In the genomic region with DNA sequence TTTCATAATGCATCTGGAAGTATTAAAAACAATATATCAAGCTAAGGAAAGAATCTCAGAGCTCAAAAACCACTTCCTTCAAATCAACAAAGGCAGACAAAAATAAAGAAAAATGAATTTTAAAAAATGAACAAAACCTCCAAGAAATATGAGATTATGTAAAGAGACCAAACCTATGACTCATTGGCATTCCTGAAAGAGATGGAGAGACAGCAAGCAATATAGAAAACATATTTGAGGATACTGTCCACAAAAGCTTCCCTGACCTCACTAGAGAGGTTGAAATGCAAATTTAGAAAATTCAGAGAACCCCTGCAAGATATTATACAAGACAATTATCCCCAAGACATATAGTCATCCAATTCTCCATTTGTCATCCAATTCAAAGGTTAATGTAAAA, we compare ENCODE assay signal across 16 cellular contexts.
A peak's percentile ranks its signal among the peaks of the same experiment; 100 is the strongest.
DNase-seq lines count a peak whose midpoint lies in the region; ATAC-seq, FAIRE-seq and TF ChIP-seq lines count a peak whose summit lies in the region.
"Had no signal": no experiment of that assay in that cellular context is flagged by ENCODE, and none has a peak within 500 bp of the region (broad histone marks: within the 10 kb centered on the region; RNA-seq: fewer than 3 reads in every experiment).

No MANE protein-coding gene starts in this region.

- CTCF ChIA-PET in A549 (lab: Yijun Ruan, JAX) (interaction anchor here (1.9 kb wide), 1 partner anchor 40 kb away, joined by 4 read pairs; no protein-coding TSS in a partner anchor), RWPE1 (lab: Yijun Ruan, JAX) (no interaction called here)

- no peak overlapping the region for H3K4me2 ChIP-seq in A549
- H3K4me2 ChIP-seq: GM23338 had no signal

- no peak for FAIRE-seq in A549 (lab: Jason Lieb, UNC)
- no peak for FAIRE-seq in bronchial epithelial cell (lab: Jason Lieb, UNC)
- FAIRE-seq in small intestine (lab: Jason Lieb, UNC), result no peak

- no peak overlapping the region for H3K4me3 Mint-ChIP-seq in osteocyte (ENCODE audit: unreplicated experiment)
- H3K4me3 Mint-ChIP-seq: B cell; CD4-positive, alpha-beta T cell; GM23338 had no signal

- ATAC-seq in A549, result no peak
- ATAC-seq in HG02852 (IDR thresholded peaks at IDR 0.05; ENCODE audit: unreplicated experiment), result no peak
- ATAC-seq: GM23338 had no signal

- TF ChIP-seq POLR2A in A549 (IDR thresholded peaks at IDR 0.05; ENCODE audit: low read length), result no peak

- peaks cover 33% of the 10 kb centered on the region for H3K9me3 Mint-ChIP-seq in osteocyte (ENCODE audit: unreplicated experiment)

- TF ChIP-seq EP300 in A549 (IDR thresholded peaks at IDR 0.05), result no peak

- H3K9me3 ChIP-seq in A549 (no peaks in the 10 kb centered on the region), small intestine (ENCODE audit: control insufficient read depth, low read depth) (no peaks in the 10 kb centered on the region)

- TF ChIP-seq RAD21 in A549 (conservative IDR thresholded peaks at IDR 0.05 in 1 of 2, IDR thresholded peaks at IDR 0.05 in 1 of 2), result no peak

- H3K27me3 ChIP-seq in bronchial epithelial cell (ENCODE audit: control insufficient read depth, insufficient read depth, low read length) (no peaks in the 10 kb centered on the region), small intestine (ENCODE audit: control insufficient read depth in 2 of 2, insufficient read depth in 2 of 2, low read length in 2 of 2) (no peaks in the 10 kb centered on the region)

- no peaks in the 10 kb centered on the region for H3K36me3 Mint-ChIP-seq in osteocyte (ENCODE audit: unreplicated experiment)

- no peaks in the 10 kb centered on the region for H3K36me3 ChIP-seq in bronchial epithelial cell (ENCODE audit: control insufficient read depth, insufficient read depth, low read length)
- no peaks in the 10 kb centered on the region for H3K36me3 ChIP-seq in small intestine (ENCODE audit: control insufficient read depth in 2 of 2, insufficient read depth in 2 of 2, low read length in 2 of 2)

- H3K27ac ChIP-seq in A549 (no peak overlapping the region), RWPE1 (no peak overlapping the region), small intestine (ENCODE audit: low read depth in 1 of 2, low read length in 1 of 2) (no peak overlapping the region)

- TF ChIP-seq CTCF in A549 (IDR thresholded peaks at IDR 0.05), result no peak
- no peak for TF ChIP-seq CTCF in bronchial epithelial cell (IDR thresholded peaks at IDR 0.05; ENCODE audit: insufficient read depth, low read length, severe bottlenecking)
- TF ChIP-seq CTCF in osteocyte (IDR thresholded peaks at IDR 0.05), result no peak
- no peak for TF ChIP-seq CTCF in RWPE1 (conservative IDR thresholded peaks at IDR 0.05; ENCODE audit: low read depth)

- POLR2A ChIA-PET in A549 (lab: Yijun Ruan, JAX), result no interaction called here
- POLR2A ChIA-PET in RWPE1 (lab: Yijun Ruan, JAX; ENCODE audit: low non-redundant PET), result no interaction called here

- H3K4me3 ChIP-seq in A549 (no peak overlapping the region), bronchial epithelial cell (ENCODE audit: low read depth, low read length) (no peak overlapping the region), small intestine (ENCODE audit: low read depth in 1 of 2, low read length in 2 of 2) (no peak overlapping the region)
- H3K4me3 ChIP-seq: GM23338 had no signal

- DNase-seq in A549 (ENCODE audit: low read depth in 1 of 2, low spot score in 1 of 2) (no peak), LHCN-M2 (ENCODE audit: low read depth) (peak; percentile 19), bronchial epithelial cell (ENCODE audit: low read depth) (peak; percentile 8), osteocyte (ENCODE audit: extremely low spot score, unreplicated experiment) (no peak), RWPE1 (ENCODE audit: low spot score) (no peak), small intestine (no peak)
- DNase-seq: 8988T; C1 segment of cervical spinal cord; CD4-positive, alpha-beta T cell; DND-41; H7; KG1 had no signal

- peak overlapping the region; percentile 23 for H3K27ac Mint-ChIP-seq in osteocyte (ENCODE audit: unreplicated experiment)
- H3K27ac Mint-ChIP-seq: B cell; CD4-positive, alpha-beta T cell; GM23338; IgD-negative memory B cell had no signal

- H3K4me1 ChIP-seq in A549, result 0 out of 3 replicates have a peak, but pooled peaks cover 3% of the 10 kb centered on the region
- H3K4me1 ChIP-seq in small intestine (ENCODE audit: control insufficient read depth in 2 of 2, insufficient read depth in 1 of 2, low read depth in 1 of 2, low read length in 1 of 2), result no peaks in the 10 kb centered on the region

- H3K4me1 Mint-ChIP-seq in osteocyte (ENCODE audit: unreplicated experiment), result peaks cover 22% of the 10 kb centered on the region
- H3K4me1 Mint-ChIP-seq: B cell, GM23338, IgD-negative memory B cell had no signal

- H3K27me3 Mint-ChIP-seq in osteocyte (ENCODE audit: unreplicated experiment), result peaks cover 9% of the 10 kb centered on the region
- H3K27me3 Mint-ChIP-seq: B cell, IgD-negative memory B cell had no signal

TF ChIP-seq in A549, 52 proteins besides CTCF, POLR2A, EP300 and RAD21:
- TF ChIP-seq FOSL2 (IDR thresholded peaks at IDR 0.05) (no peak), FOSL2 (CRISPR knock-in tag; IDR thresholded peaks at IDR 0.05) (peak; percentile 32; the same call in 1 of the 2 replicates), BHLHE40 (IDR thresholded peaks at IDR 0.05; ENCODE audit: low read depth, low read length) (no peak)

Comparison
In these comparisons a context has a peak if more than half of its experiments do, and no peak if none do; other contexts are left out.
1. DNase-seq: peak in LHCN-M2 (single experiment) and bronchial epithelial cell (single experiment); none in A549 (0 of 2), osteocyte (single experiment), RWPE1 (single experiment) and small intestine (single experiment).